1 cellular context compared by ENCODE assay signal in genomic region chr2:232459419-232460035, GRCh38.
TF ChIP-seq lines count a peak whose summit lies in the region.

No MANE protein-coding gene starts in this region.

TF ChIP-seq in GM23338, 12 proteins besides CTCF, POLR2A, EP300 and RAD21 (continued from another document):
- TF ChIP-seq, protein P1, sequence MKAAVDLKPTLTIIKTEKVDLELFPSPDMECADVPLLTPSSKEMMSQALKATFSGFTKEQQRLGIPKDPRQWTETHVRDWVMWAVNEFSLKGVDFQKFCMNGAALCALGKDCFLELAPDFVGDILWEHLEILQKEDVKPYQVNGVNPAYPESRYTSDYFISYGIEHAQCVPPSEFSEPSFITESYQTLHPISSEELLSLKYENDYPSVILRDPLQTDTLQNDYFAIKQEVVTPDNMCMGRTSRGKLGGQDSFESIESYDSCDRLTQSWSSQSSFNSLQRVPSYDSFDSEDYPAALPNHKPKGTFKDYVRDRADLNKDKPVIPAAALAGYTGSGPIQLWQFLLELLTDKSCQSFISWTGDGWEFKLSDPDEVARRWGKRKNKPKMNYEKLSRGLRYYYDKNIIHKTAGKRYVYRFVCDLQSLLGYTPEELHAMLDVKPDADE (IDR thresholded peaks at IDR 0.05), result no peak
- TF ChIP-seq ZNF331 (CRISPR knock-in tag; IDR thresholded peaks at IDR 0.05; ENCODE audit: low read depth), result no peak
- no peak for TF ChIP-seq EZH2 (IDR thresholded peaks at IDR 0.05; ENCODE audit: low read depth, unreplicated experiment)
